In genomic region chr6:106628658-106629102, GRCh38 we compare ENCODE assay signal across 8 cellular contexts. TPM values are rescaled to one million over a fixed set of nuclear protein-coding genes. Genes with fewer than 3 reads are reported as not detected.
A peak's percentile ranks its signal among the peaks of the same experiment; 100 is the strongest.
DNase-seq lines count a peak whose midpoint lies in the region; ATAC-seq and TF ChIP-seq lines count a peak whose summit lies in the region.

No MANE protein-coding gene starts in this region.

- no peaks in the 10 kb centered on the region for H3K9me3 ChIP-seq in iPS-15b (ENCODE audit: control insufficient read depth, insufficient read depth, low read length)

- POLR2A ChIA-PET in activated CD8-positive, alpha-beta T cell treated with anti-CD3 and anti-CD28 coated beads, Interleukin-2, amount 10 ng/mL, durations not matched to agents 7 days and 5 days (lab: Charles Lee), result interaction anchor here (0.6 to 1.5 kb wide), 4 partner anchors 11 to 246 kb away, joined by 3 to 5 read pairs (median 4); no protein-coding TSS in a partner anchor

- H3K36me3 Mint-ChIP-seq in activated CD8-positive, alpha-beta T cell treated with anti-CD3 and anti-CD28 coated beads, Interleukin-2, amount 10 ng/mL, durations not matched to agents 7 days and 5 days (ENCODE audit: low read depth), result peaks cover 9% of the 10 kb centered on the region
- peaks cover 9% of the 10 kb centered on the region for H3K36me3 Mint-ChIP-seq in stimulated activated effector memory CD8-positive, alpha-beta T cell treated with anti-CD3 and anti-CD28 coated beads, Interleukin-12 subunit alpha, Interleukin-12 subunit beta, amount 100 ng/mL, for 72 hours

- no peaks in the 10 kb centered on the region for H3K27me3 Mint-ChIP-seq in activated CD8-positive, alpha-beta T cell treated with anti-CD3 and anti-CD28 coated beads, Interleukin-2, amount 10 ng/mL, durations not matched to agents 7 days and 5 days (ENCODE audit: low read depth)

- H3K9me3 Mint-ChIP-seq in activated CD8-positive, alpha-beta T cell treated with anti-CD3 and anti-CD28 coated beads, Interleukin-2, amount 10 ng/mL, durations not matched to agents 7 days and 5 days (ENCODE audit: insufficient read depth), result no peaks in the 10 kb centered on the region
- H3K9me3 Mint-ChIP-seq in stimulated activated effector memory CD8-positive, alpha-beta T cell treated with anti-CD3 and anti-CD28 coated beads, Interleukin-12 subunit alpha, Interleukin-12 subunit beta, amount 100 ng/mL, for 72 hours, result no peaks in the 10 kb centered on the region

- no peaks in the 10 kb centered on the region for H3K27me3 ChIP-seq in iPS-15b (ENCODE audit: control insufficient read depth, insufficient read depth, low read length)

- TF ChIP-seq CTCF in omental fat pad (IDR thresholded peaks at IDR 0.05), result no peak

- H3K4me3 ChIP-seq in iPS-15b (ENCODE audit: low read depth, low read length), result peak overlapping the region; percentile 97

- H3K9ac ChIP-seq in iPS-15b (ENCODE audit: low read depth, low read length), result peak overlapping the region; percentile 71

- peak overlapping the region; percentile 91 for H3K4me3 Mint-ChIP-seq in activated CD8-positive, alpha-beta T cell treated with anti-CD3 and anti-CD28 coated beads, Interleukin-2, amount 10 ng/mL, durations not matched to agents 7 days and 5 days
- H3K4me3 Mint-ChIP-seq in stimulated activated effector memory CD8-positive, alpha-beta T cell treated with anti-CD3 and anti-CD28 coated beads, Interleukin-12 subunit alpha, Interleukin-12 subunit beta, amount 100 ng/mL, for 72 hours, result peak overlapping the region; percentile 95

- H3K4me1 Mint-ChIP-seq in activated CD8-positive, alpha-beta T cell treated with anti-CD3 and anti-CD28 coated beads, Interleukin-2, amount 10 ng/mL, durations not matched to agents 7 days and 5 days (ENCODE audit: low read depth), result peaks cover 34% of the 10 kb centered on the region
- peaks cover 12% of the 10 kb centered on the region for H3K4me1 Mint-ChIP-seq in stimulated activated effector memory CD8-positive, alpha-beta T cell treated with anti-CD3 and anti-CD28 coated beads, Interleukin-12 subunit alpha, Interleukin-12 subunit beta, amount 100 ng/mL, for 72 hours

- ATAC-seq in HG03135 (IDR thresholded peaks at IDR 0.05; ENCODE audit: unreplicated experiment) (peak; percentile 5), omental fat pad (ENCODE audit: low FRiP score) (no peak)
- ATAC-seq in activated CD8-positive, alpha-beta T cell treated with anti-CD3 and anti-CD28 coated beads, Interleukin-2, amount 10 ng/mL, durations not matched to agents 7 days and 5 days, result peak; percentile 1
- peak; percentile 27 for ATAC-seq in stimulated activated effector memory CD8-positive, alpha-beta T cell treated with anti-CD3 and anti-CD28 coated beads, Interleukin-12 subunit alpha, Interleukin-12 subunit beta, amount 100 ng/mL, for 72 hours
- ATAC-seq in activated CD4-positive, CD25-positive, alpha-beta regulatory T cell treated with anti-CD3 and anti-CD28 coated beads, Interleukin-2, amount 50 U/mL, for 24 hours, result no peak

- peaks cover 21% of the 10 kb centered on the region for H3K4me1 ChIP-seq in iPS-15b (ENCODE audit: control insufficient read depth, insufficient read depth, low read length)

- CTCF ChIA-PET in activated CD8-positive, alpha-beta T cell treated with anti-CD3 and anti-CD28 coated beads, Interleukin-2, amount 10 ng/mL, durations not matched to agents 7 days and 5 days (lab: Charles Lee), result interaction anchor here (0.7 to 1.7 kb wide), 3 partner anchors 11 to 19 kb away, joined by 3 to 11 read pairs (median 3); no protein-coding TSS in a partner anchor

- DNase-seq in NCI-H748 (lab: John Stamatoyannopoulos, UW; ENCODE audit: unreplicated experiment) (peak; percentile 29), NCI-H748 treated with DMSO at 0.1 percent for 48 hours (lab: John Stamatoyannopoulos, UW) (no peak), omental fat pad (ENCODE audit: low spot score) (no peak)
- peak; percentile 32 for DNase-seq in activated CD8-positive, alpha-beta T cell treated with anti-CD3 and anti-CD28 coated beads, Interleukin-2, amount 10 ng/mL, durations not matched to agents 7 days and 5 days
- no peak for DNase-seq in stimulated activated effector memory CD8-positive, alpha-beta T cell treated with anti-CD3 and anti-CD28 coated beads, Interleukin-12 subunit alpha, Interleukin-12 subunit beta, amount 100 ng/mL, for 72 hours (ENCODE audit: low spot score in 2 of 2)

- H3K36me3 ChIP-seq in iPS-15b (ENCODE audit: control insufficient read depth, insufficient read depth, low read length), result no peaks in the 10 kb centered on the region

- peak overlapping the region; percentile 95 for H3K27ac Mint-ChIP-seq in activated CD8-positive, alpha-beta T cell treated with anti-CD3 and anti-CD28 coated beads, Interleukin-2, amount 10 ng/mL, durations not matched to agents 7 days and 5 days
- peak overlapping the region; percentile 98 for H3K27ac Mint-ChIP-seq in stimulated activated effector memory CD8-positive, alpha-beta T cell treated with anti-CD3 and anti-CD28 coated beads, Interleukin-12 subunit alpha, Interleukin-12 subunit beta, amount 100 ng/mL, for 72 hours

RNA-seq across cellular contexts. Expression of gene RTN4IP1, which starts 0.6 kb away (rescaled TPM):
- 1 to 10 TPM; 7.4 to 8.7 TPM for total RNA-seq in activated CD8-positive, alpha-beta T cell treated with anti-CD3 and anti-CD28 coated beads, Interleukin-2, amount 10 ng/mL, durations not matched to agents 7 days and 5 days
- total RNA-seq in omental fat pad, result 1 to 10 TPM; 1.1 to 3.7 (median 2.7) TPM

RNA-seq across cellular contexts. Expression of gene QRSL1, which starts 0.7 kb away (rescaled TPM):
- total RNA-seq in activated CD8-positive, alpha-beta T cell treated with anti-CD3 and anti-CD28 coated beads, Interleukin-2, amount 10 ng/mL, durations not matched to agents 7 days and 5 days, result 10 to 100 TPM; 12.3 to 14.2 TPM
- total RNA-seq in omental fat pad, result 1 to 10 TPM; 6.8 to 8.0 (median 8.0) TPM

Comparison
In these comparisons a context has a peak if more than half of its experiments do, and no peak if none do; other contexts are left out.
1. DNase-seq: peak in NCI-H748 (single experiment) and activated CD8-positive, alpha-beta T cell treated with anti-CD3 and anti-CD28 coated beads, Interleukin-2, amount 10 ng/mL, durations not matched to agents 7 days and 5 days (single experiment); none in NCI-H748 treated with DMSO at 0.1 percent for 48 hours (single experiment), stimulated activated effector memory CD8-positive, alpha-beta T cell treated with anti-CD3 and anti-CD28 coated beads, Interleukin-12 subunit alpha, Interleukin-12 subunit beta, amount 100 ng/mL, for 72 hours (0 of 2) and omental fat pad (single experiment).
2. ATAC-seq: peak in HG03135 (single experiment), activated CD8-positive, alpha-beta T cell treated with anti-CD3 and anti-CD28 coated beads, Interleukin-2, amount 10 ng/mL, durations not matched to agents 7 days and 5 days (single experiment) and stimulated activated effector memory CD8-positive, alpha-beta T cell treated with anti-CD3 and anti-CD28 coated beads, Interleukin-12 subunit alpha, Interleukin-12 subunit beta, amount 100 ng/mL, for 72 hours (single experiment); none in omental fat pad (single experiment) and activated CD4-positive, CD25-positive, alpha-beta regulatory T cell treated with anti-CD3 and anti-CD28 coated beads, Interleukin-2, amount 50 U/mL, for 24 hours (0 of 2).